ENCODE assay signal across 14 cellular contexts in genomic region chr22:41598081-41598480, GRCh38. TPM values are rescaled to one million over a fixed set of nuclear protein-coding genes. Genes with fewer than 3 reads are reported as not detected.
DNase-seq lines count a peak whose midpoint lies in the region; ATAC-seq and TF ChIP-seq lines count a peak whose summit lies in the region.
"Had no signal": no experiment of that assay in that cellular context is flagged by ENCODE, and none has a peak within 500 bp of the region (broad histone marks: within the 10 kb centered on the region; RNA-seq: fewer than 3 reads in every experiment).

No MANE protein-coding gene starts in this region.

- no TSS peak for BruUV-seq in PC-3 (replicated peaks; lab: Mats Ljungman, UMichigan)

- H3K9me2 ChIP-seq in PC-3 (replicated peaks; ENCODE audit: low read length) = no peaks in the 10 kb centered on the region

- POLR2A ChIA-PET in AG04450 (lab: Yijun Ruan, JAX) = interaction anchor here (0.7 to 0.8 kb wide), 2 partner anchors 8 to 23 kb away, joined by 3 to 4 read pairs; partner anchors contain the start of genes DESI1, PMM1 and XRCC6
- POLR2A ChIA-PET in PC-3 (lab: Charles Lee; ENCODE audit: unreplicated experiment) = no interaction called here

- H3K4me3 Mint-ChIP-seq in endodermal cell = no peak overlapping the region
- H3K4me3 Mint-ChIP-seq: activated T-helper 17 cell treated with anti-CD3 and anti-CD28 coated beads, Interleukin-2, amount 50 U/mL, for 72 hours; neural crest cell had no signal

- CTCF ChIA-PET in AG04450 (lab: Charles Lee) = interaction anchor here (0.5 to 3.2 kb wide), 12 partner anchors 11 to 195 kb away, joined by 3 to 25 read pairs (median 5); partner anchors contain the start of gene POLR3H
- CTCF ChIA-PET in PC-3 (lab: Charles Lee) = no interaction called here

- peaks cover under 1% of the 10 kb centered on the region for H3K9me3 Mint-ChIP-seq in endodermal cell
- H3K9me3 Mint-ChIP-seq: activated T-helper 17 cell treated with anti-CD3 and anti-CD28 coated beads, Interleukin-2, amount 50 U/mL, for 72 hours; IgD-negative memory B cell; neural crest cell had no signal

- H3K36me3 Mint-ChIP-seq in endodermal cell (ENCODE audit: low read depth) = peaks cover 19% of the 10 kb centered on the region
- H3K36me3 Mint-ChIP-seq: IgD-negative memory B cell had no signal

- no peaks in the 10 kb centered on the region; the same call in 1 of the 2 replicates for H3K36me3 ChIP-seq in PC-3 (ENCODE audit: low read depth, low read length)
- peaks cover 23% of the 10 kb centered on the region for H3K36me3 ChIP-seq in endodermal cell (ENCODE audit: control insufficient read depth, insufficient read depth, low read length)
- H3K36me3 ChIP-seq in mesodermal cell (ENCODE audit: control insufficient read depth, insufficient read depth, low read length) = peaks cover 36% of the 10 kb centered on the region

- no peaks in the 10 kb centered on the region for H4K20me1 ChIP-seq in PC-3 (ENCODE audit: low read length)

- no peak overlapping the region for H2AFZ ChIP-seq in PC-3 (ENCODE audit: low read length)

- peak; percentile 69 for ATAC-seq in PC-3

- intact Hi-C loops in PC-3 (cut with micrococcal nuclease) = no loop called here

- no peak for DNase-seq in AG04450 (ENCODE audit: low read depth, low spot score)
- peak; percentile 40 for DNase-seq in PC-3
- no peak for DNase-seq in endodermal cell
- no peak for DNase-seq in NCI-H510A (lab: John Stamatoyannopoulos, UW)
- DNase-seq in SHP77 (lab: John Stamatoyannopoulos, UW) = no peak
- DNase-seq in stimulated activated naive CD4-positive, alpha-beta T cell treated with Interleukin-2 at 50 U/mL for 16 hours (lab: John Stamatoyannopoulos, UW) = no peak
- no peak for DNase-seq in activated gamma-delta T cell treated with Interleukin-2 at 50 U/mL for 16 hours
- DNase-seq: RPMI8226, testis had no signal

- H3K27me3 ChIP-seq in AG04450 (ENCODE audit: control insufficient read depth, insufficient read depth, low read length) (no peaks in the 10 kb centered on the region), PC-3 (ENCODE audit: low read length) (no peaks in the 10 kb centered on the region), endodermal cell (ENCODE audit: control insufficient read depth, insufficient read depth, low read length, poor library complexity, severe bottlenecking) (no peaks in the 10 kb centered on the region)
- H3K27me3 ChIP-seq: testis had no signal

- H3K4me2 ChIP-seq in PC-3 (ENCODE audit: low read length) = no peak overlapping the region
- H3K4me2 ChIP-seq: BLaER1 had no signal

- 92 to 100% methylated on average over 1 to 5 of the region's 5 CpGs for WGBS in endodermal cell (ENCODE audit: insufficient coverage in 1 of 2, insufficient read length in 1 of 2), 2 experiments
- WGBS in mesodermal cell (ENCODE audit: insufficient coverage in 2 of 2), 2 experiments = 93 to 100% methylated on average over 3 to 4 of the region's 5 CpGs

- no peaks in the 10 kb centered on the region for H3K27me3 Mint-ChIP-seq in endodermal cell (ENCODE audit: insufficient read depth)
- H3K27me3 Mint-ChIP-seq: activated T-helper 17 cell treated with anti-CD3 and anti-CD28 coated beads, Interleukin-2, amount 50 U/mL, for 72 hours; IgD-negative memory B cell had no signal

- H3K27ac ChIP-seq in AG04450 (ENCODE audit: low read depth, low read length) (peak overlapping the region; percentile 82), PC-3 (ENCODE audit: low read length) (no peak overlapping the region), endodermal cell (ENCODE audit: low read depth, low read length) (no peak overlapping the region), mesodermal cell (ENCODE audit: low read depth, low read length, severe bottlenecking) (peak overlapping the region; percentile 10)
- H3K27ac ChIP-seq: BLaER1 had no signal

- H3K4me3 ChIP-seq in AG04450 (ENCODE audit: low read depth, low read length) = no peak overlapping the region
- H3K4me3 ChIP-seq in PC-3 (ENCODE audit: low read length) = no peak overlapping the region
- H3K4me3 ChIP-seq in endodermal cell (ENCODE audit: low read length) = no peak overlapping the region
- no peak overlapping the region for H3K4me3 ChIP-seq in mesodermal cell (ENCODE audit: extremely low read depth, insufficient read depth, low read length, poor library complexity, severe bottlenecking)
- H3K4me3 ChIP-seq: BLaER1, testis had no signal

- H3F3A ChIP-seq in PC-3 (ENCODE audit: low read length, unreplicated experiment) = no peaks in the 10 kb centered on the region

- H3K9me3 ChIP-seq in AG04450 (ENCODE audit: control insufficient read depth, insufficient read depth, low read length) (no peaks in the 10 kb centered on the region), PC-3 (ENCODE audit: low read length) (no peaks in the 10 kb centered on the region), endodermal cell (ENCODE audit: control insufficient read depth, low read length) (no peaks in the 10 kb centered on the region), mesodermal cell (ENCODE audit: control insufficient read depth, low read length) (no peaks in the 10 kb centered on the region)
- H3K9me3 ChIP-seq: BLaER1, testis had no signal

- no peak overlapping the region for H3K27ac Mint-ChIP-seq in endodermal cell
- H3K27ac Mint-ChIP-seq: activated T-helper 17 cell treated with anti-CD3 and anti-CD28 coated beads, Interleukin-2, amount 50 U/mL, for 72 hours; IgD-negative memory B cell had no signal

- TF ChIP-seq CTCF in AG04450 (IDR thresholded peaks at IDR 0.05; ENCODE audit: low read depth, low read length) = peak; percentile 23; the same call in 1 of the 2 replicates
- TF ChIP-seq CTCF in PC-3 (conservative IDR thresholded peaks at IDR 0.05; ENCODE audit: low read depth, low read length) = no peak
- no peak for TF ChIP-seq CTCF in endodermal cell (conservative IDR thresholded peaks at IDR 0.05)

- H3K4me1 ChIP-seq in PC-3 (ENCODE audit: insufficient read depth, low read length) = 0 out of 2 replicates have a peak, but pooled peaks cover 3% of the 10 kb centered on the region
- H3K4me1 ChIP-seq in endodermal cell (ENCODE audit: control insufficient read depth, insufficient read depth, low read length) = peaks cover 5% of the 10 kb centered on the region
- H3K4me1 ChIP-seq in mesodermal cell (ENCODE audit: control insufficient read depth, insufficient read depth, low read length, poor library complexity, severe bottlenecking) = peaks cover 18% of the 10 kb centered on the region

- H3K79me2 ChIP-seq in PC-3 (ENCODE audit: low read length) = no peaks in the 10 kb centered on the region

- H3K9ac ChIP-seq in PC-3 (ENCODE audit: low read length) = no peak overlapping the region
- peak overlapping the region; percentile 11 for H3K9ac ChIP-seq in endodermal cell (ENCODE audit: extremely low read depth, low read length, poor library complexity, severe bottlenecking)
- H3K9ac ChIP-seq: BLaER1 had no signal

- H3K4me1 Mint-ChIP-seq in endodermal cell = peaks cover 2% of the 10 kb centered on the region
- H3K4me1 Mint-ChIP-seq: IgD-negative memory B cell, neural crest cell had no signal

RNA-seq across cellular contexts. Expression of gene PMM1, which starts 8.4 kb away (rescaled TPM):
- polyA plus RNA-seq in AG04450 (2011; rRNA removed) = 60.7 and 72.5 TPM in 2 replicates
- polyA minus RNA-seq in AG04450 (2011; rRNA and poly(A)+ RNA removed) = 30.2 and 44.4 TPM in 2 replicates
- total RNA-seq in PC-3 (2014; rRNA removed) (18.0 and 18.6 TPM in 2 replicates), endodermal cell (10 to 100 TPM; 19.0 to 32.3 TPM)
- 25.3 TPM for polyA plus RNA-seq in endodermal cell (2013, experiment 1 of 2)
- polyA plus RNA-seq in endodermal cell (2013, experiment 2 of 2) = 26.0 TPM
- polyA plus RNA-seq in mesodermal cell (2013, experiment 1 of 2) = 31.0 TPM
- 31.7 TPM for polyA plus RNA-seq in mesodermal cell (2013, experiment 2 of 2)

RNA-seq across cellular contexts. Expression of gene DESI1, which starts 22.8 kb away (rescaled TPM):
- polyA plus RNA-seq in AG04450 (2011; rRNA removed) = 22.3 and 23.8 TPM in 2 replicates
- 22.8 and 28.2 TPM in 2 replicates for polyA minus RNA-seq in AG04450 (2011; rRNA and poly(A)+ RNA removed)
- 20.9 and 21.9 TPM in 2 replicates for total RNA-seq in PC-3 (2014; rRNA removed)
- 10 to 100 TPM; 21.8 to 28.9 TPM for total RNA-seq in endodermal cell
- 31.6 TPM for polyA plus RNA-seq in endodermal cell (2013, experiment 1 of 2)
- polyA plus RNA-seq in endodermal cell (2013, experiment 2 of 2) = 27.1 TPM
- 26.3 TPM for polyA plus RNA-seq in mesodermal cell (2013, experiment 1 of 2)
- 25.5 TPM for polyA plus RNA-seq in mesodermal cell (2013, experiment 2 of 2)

RNA-seq across cellular contexts. Expression of gene XRCC6, which starts 23.0 kb away (rescaled TPM):
- 149 and 196 TPM in 2 replicates for polyA plus RNA-seq in AG04450 (2011; rRNA removed)
- 128 and 134 TPM in 2 replicates for polyA minus RNA-seq in AG04450 (2011; rRNA and poly(A)+ RNA removed)
- total RNA-seq in PC-3 (2014; rRNA removed) = 404 and 432 TPM in 2 replicates
- total RNA-seq in endodermal cell = 100 to 1,000 TPM; 345 to 387 TPM
- 403 TPM for polyA plus RNA-seq in endodermal cell (2013, experiment 1 of 2)
- polyA plus RNA-seq in endodermal cell (2013, experiment 2 of 2) = 394 TPM
- polyA plus RNA-seq in mesodermal cell (2013, experiment 1 of 2) = 435 TPM
- 410 TPM for polyA plus RNA-seq in mesodermal cell (2013, experiment 2 of 2)

RNA-seq across cellular contexts. Expression of gene CSDC2, which starts 37.3 kb away (rescaled TPM):
- polyA plus RNA-seq in AG04450 (2011; rRNA removed) = 12.4 and 21.2 TPM in 2 replicates
- 5.6 and 9.4 TPM in 2 replicates for polyA minus RNA-seq in AG04450 (2011; rRNA and poly(A)+ RNA removed)
- total RNA-seq in PC-3 (2014; rRNA removed) = not detected in 2 replicates
- total RNA-seq in endodermal cell = under 1 TPM; 0.27 to 0.90 TPM
- polyA plus RNA-seq in endodermal cell (2013, experiment 1 of 2) = 4.9 TPM
- polyA plus RNA-seq in endodermal cell (2013, experiment 2 of 2) = 4.2 TPM
- polyA plus RNA-seq in mesodermal cell (2013, experiment 1 of 2) = 2.9 TPM
- polyA plus RNA-seq in mesodermal cell (2013, experiment 2 of 2) = 3.0 TPM
- total RNA-seq: activated T-helper 17 cell treated with anti-CD3 and anti-CD28 coated beads, Interleukin-2, amount 50 U/mL, for 72 hours had no signal
- polyA plus RNA-seq: IgD-negative memory B cell had no signal

RNA-seq across cellular contexts. Expression of gene POLR3H, which starts 53.8 kb away (rescaled TPM):
- 36.3 and 41.1 TPM in 2 replicates for polyA plus RNA-seq in AG04450 (2011; rRNA removed)
- 26.7 and 28.1 TPM in 2 replicates for polyA minus RNA-seq in AG04450 (2011; rRNA and poly(A)+ RNA removed)
- 21.2 and 30.4 TPM in 2 replicates for total RNA-seq in PC-3 (2014; rRNA removed)
- 10 to 100 TPM; 30.1 to 32.6 TPM for total RNA-seq in endodermal cell
- polyA plus RNA-seq in endodermal cell (2013, experiment 1 of 2) = 19.1 TPM
- polyA plus RNA-seq in endodermal cell (2013, experiment 2 of 2) = 20.1 TPM
- polyA plus RNA-seq in mesodermal cell (2013, experiment 1 of 2) = 13.3 TPM
- polyA plus RNA-seq in mesodermal cell (2013, experiment 2 of 2) = 14.7 TPM

Comparison
In these comparisons a context has a peak if more than half of its experiments do, and no peak if none do; other contexts are left out.
1. H3K27ac ChIP-seq: peak in AG04450 (single experiment) and mesodermal cell (single experiment); none in PC-3 (single experiment) and endodermal cell (single experiment).